In genomic region chr1:14970115-14970798, GRCh38 we compare ENCODE assay signal across 9 cellular contexts.
DNase-seq lines count a peak whose midpoint lies in the region; ATAC-seq and TF ChIP-seq lines count a peak whose summit lies in the region.
"Had no signal": no experiment of that assay in that cellular context is flagged by ENCODE, and none has a peak within 500 bp of the region (broad histone marks: within the 10 kb centered on the region; RNA-seq: fewer than 3 reads in every experiment).

No MANE protein-coding gene starts in this region.

- H3K36me3 Mint-ChIP-seq in chondrocyte (ENCODE audit: low read depth): peaks cover 5% of the 10 kb centered on the region
- H3K36me3 Mint-ChIP-seq in type B pancreatic cell: peaks cover 34% of the 10 kb centered on the region

- H3K9me3 Mint-ChIP-seq in chondrocyte (ENCODE audit: low read depth): no peaks in the 10 kb centered on the region
- H3K9me3 Mint-ChIP-seq in type B pancreatic cell: peaks cover 10% of the 10 kb centered on the region

- H3K27me3 Mint-ChIP-seq in chondrocyte (ENCODE audit: low read depth) (no peaks in the 10 kb centered on the region), type B pancreatic cell (no peaks in the 10 kb centered on the region)
- H3K27me3 Mint-ChIP-seq: brain had no signal

- no peak for TF ChIP-seq CTCF in chondrocyte (IDR thresholded peaks at IDR 0.05)
- no peak for TF ChIP-seq CTCF in type B pancreatic cell (conservative IDR thresholded peaks at IDR 0.05)

- H3K4me1 Mint-ChIP-seq in chondrocyte (ENCODE audit: low read depth) (peaks cover 66% of the 10 kb centered on the region), type B pancreatic cell (ENCODE audit: unreplicated experiment) (peaks cover 39% of the 10 kb centered on the region)

- no peak for ATAC-seq in HG02623 (IDR thresholded peaks at IDR 0.05; ENCODE audit: unreplicated experiment)

- DNase-seq in CD1c-positive myeloid dendritic cell (ENCODE audit: extremely low spot score): peak; percentile 72
- DNase-seq in M059J (ENCODE audit: low read depth): peak; percentile 97
- no peak for DNase-seq in chondrocyte (ENCODE audit: low spot score)
- DNase-seq in lung microvascular endothelial cell (ENCODE audit: low read depth in 2 of 2): peak; percentile 31 to 65
- no peak for DNase-seq in type B pancreatic cell (ENCODE audit: extremely low spot score, unreplicated experiment)
- DNase-seq in NCI-H187 treated with DMSO at 0.1 percent for 48 hours (lab: John Stamatoyannopoulos, UW): no peak
- no peak for DNase-seq in NCI-H1048 (lab: John Stamatoyannopoulos, UW)

- H3K27ac Mint-ChIP-seq in chondrocyte (ENCODE audit: unreplicated experiment): peak overlapping the region; percentile 60
- no peak overlapping the region for H3K27ac Mint-ChIP-seq in type B pancreatic cell

- H3K4me3 Mint-ChIP-seq in chondrocyte (ENCODE audit: unreplicated experiment) (no peak overlapping the region), type B pancreatic cell (peak overlapping the region; percentile 26)

Comparison
In these comparisons a context has a peak if more than half of its experiments do, and no peak if none do; other contexts are left out.
1. DNase-seq: peak in CD1c-positive myeloid dendritic cell (single experiment), M059J (single experiment) and lung microvascular endothelial cell (2 of 2); none in chondrocyte (single experiment), type B pancreatic cell (single experiment), NCI-H187 treated with DMSO at 0.1 percent for 48 hours (single experiment) and NCI-H1048 (single experiment).